ENCODE assay signal across 8 cellular contexts in the genomic region with DNA sequence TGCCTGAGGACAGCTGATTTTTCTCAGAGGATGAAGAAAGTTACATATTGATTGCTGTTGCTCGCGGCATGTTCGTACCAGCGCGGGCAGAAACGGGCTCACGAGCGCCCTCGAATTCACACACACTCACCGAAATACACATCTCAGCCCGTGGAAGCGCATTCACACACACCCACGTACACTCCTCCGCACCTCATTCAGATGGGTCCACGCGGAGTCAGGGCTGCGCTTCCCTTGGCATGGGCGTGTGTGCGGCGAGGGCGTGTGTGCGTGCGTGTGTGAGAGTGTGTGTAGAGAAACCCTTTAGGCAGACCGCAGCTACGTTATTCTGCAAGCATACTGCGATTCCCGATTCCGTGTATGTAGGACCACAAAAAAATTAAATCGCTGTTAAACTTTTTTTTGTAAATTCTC. TPM values are rescaled to one million over a fixed set of nuclear protein-coding genes. Genes with fewer than 3 reads are reported as not detected.
A peak's percentile ranks its signal among the peaks of the same experiment; 100 is the strongest.
DNase-seq lines count a peak whose midpoint lies in the region; ATAC-seq and TF ChIP-seq lines count a peak whose summit lies in the region.

No MANE protein-coding gene starts in this region.

- no peak overlapping the region for H2AFZ ChIP-seq in OCI-LY7 (ENCODE audit: low read length)

- H3K9me3 Mint-ChIP-seq in endodermal cell: peaks cover 3% of the 10 kb centered on the region
- peaks cover 2% of the 10 kb centered on the region for H3K9me3 Mint-ChIP-seq in nephron

- H3K27ac ChIP-seq in endodermal cell (ENCODE audit: low read depth, low read length) (no peak overlapping the region), OCI-LY7 (ENCODE audit: low read depth, low read length, poor library complexity, severe bottlenecking) (no peak overlapping the region)

- H3K9me3 ChIP-seq in endodermal cell (ENCODE audit: control insufficient read depth, low read length): no peaks in the 10 kb centered on the region
- H3K9me3 ChIP-seq in OCI-LY7 (ENCODE audit: low read length): no peaks in the 10 kb centered on the region

- 0 to 1% methylated on average over 6 to 28 of the region's 29 CpGs for WGBS in endodermal cell (ENCODE audit: insufficient coverage in 1 of 2, insufficient read length in 1 of 2), 2 experiments

- H3K4me3 Mint-ChIP-seq in endodermal cell (peak overlapping the region; percentile 74), nephron (peak overlapping the region; percentile 91 to 96 (median 92))

- no peak overlapping the region for H3K27ac Mint-ChIP-seq in endodermal cell
- H3K27ac Mint-ChIP-seq in nephron: peak overlapping the region; percentile 26 to 75 (median 68)

- H3K4me2 ChIP-seq in OCI-LY7 (ENCODE audit: low read length): no peak overlapping the region

- H3K27me3 ChIP-seq in endodermal cell (ENCODE audit: control insufficient read depth, insufficient read depth, low read length, poor library complexity, severe bottlenecking): peaks cover 67% of the 10 kb centered on the region

- peak; percentile 9 for DNase-seq in AG20443 (ENCODE audit: low spot score)
- peak; percentile 83 for DNase-seq in NCI-H748 (lab: John Stamatoyannopoulos, UW; ENCODE audit: unreplicated experiment)
- DNase-seq in endodermal cell: no peak
- no peak for DNase-seq in NCI-H187 treated with DMSO at 0.1 percent for 48 hours (lab: John Stamatoyannopoulos, UW)
- no peak for DNase-seq in OCI-LY7 (ENCODE audit: low spot score)
- DNase-seq in KG1 (lab: John Stamatoyannopoulos, UW): no peak

- intact Hi-C loops in OCI-LY7 (cut with micrococcal nuclease; ENCODE audit: unreplicated experiment): loop anchor here (5.0 to 10.0 kb wide), 3 partner anchors 1335 to 1688 kb away; no protein-coding TSS in a partner anchor

- H3K79me2 ChIP-seq in OCI-LY7 (ENCODE audit: insufficient read depth, low read depth, low read length): no peaks in the 10 kb centered on the region

- POLR2A ChIA-PET in OCI-LY7 (lab: Charles Lee): no interaction called here

- H3K27me3 Mint-ChIP-seq in endodermal cell (ENCODE audit: insufficient read depth) (peaks cover 68% of the 10 kb centered on the region), nephron (ENCODE audit: low read depth) (peaks cover 57% of the 10 kb centered on the region)

- no peaks in the 10 kb centered on the region for H3K36me3 ChIP-seq in endodermal cell (ENCODE audit: control insufficient read depth, insufficient read depth, low read length)
- H3K36me3 ChIP-seq in OCI-LY7 (ENCODE audit: insufficient read depth, low read length): no peaks in the 10 kb centered on the region

- ATAC-seq in HG02610 (IDR thresholded peaks at IDR 0.05; ENCODE audit: unreplicated experiment): no peak

- TF ChIP-seq CTCF in endodermal cell (conservative IDR thresholded peaks at IDR 0.05): peak; percentile 17
- TF ChIP-seq CTCF in nephron (IDR thresholded peaks at IDR 0.05; ENCODE audit: unreplicated experiment in 3 of 3): no peak
- no peak for TF ChIP-seq CTCF in OCI-LY7 (conservative IDR thresholded peaks at IDR 0.05; ENCODE audit: low read length)

- H3K4me1 Mint-ChIP-seq in endodermal cell (peaks cover 27% of the 10 kb centered on the region), nephron (peaks cover 16% of the 10 kb centered on the region)

- CTCF ChIA-PET in OCI-LY7 (lab: Charles Lee; ENCODE audit: unreplicated experiment): no interaction called here

- no peaks in the 10 kb centered on the region for H3K9me2 ChIP-seq in OCI-LY7 (ENCODE audit: insufficient read depth, low read length)

- peaks cover 5% of the 10 kb centered on the region for H3K4me1 ChIP-seq in endodermal cell (ENCODE audit: control insufficient read depth, insufficient read depth, low read length)
- H3K4me1 ChIP-seq in OCI-LY7 (ENCODE audit: insufficient read depth, low read length, poor library complexity, severe bottlenecking): no peaks in the 10 kb centered on the region

- H3K36me3 Mint-ChIP-seq in endodermal cell (ENCODE audit: low read depth) (no peaks in the 10 kb centered on the region), nephron (ENCODE audit: low read depth) (peaks cover 26% of the 10 kb centered on the region)

- no peak overlapping the region for H3K9ac ChIP-seq in endodermal cell (ENCODE audit: extremely low read depth, low read length, poor library complexity, severe bottlenecking)

- no peaks in the 10 kb centered on the region for H4K20me1 ChIP-seq in OCI-LY7 (ENCODE audit: insufficient read depth, low read length)

- no TSS peak for BruUV-seq in OCI-LY7 (replicated peaks; lab: Mats Ljungman, UMichigan)

- H3K4me3 ChIP-seq in endodermal cell (ENCODE audit: low read length) (peak overlapping the region; percentile 87), OCI-LY7 (ENCODE audit: low read depth, low read length, poor library complexity, severe bottlenecking) (no peak overlapping the region)

RNA-seq across cellular contexts. Expression of gene PCDH17, which starts 2.1 kb away (rescaled TPM):
- total RNA-seq in endodermal cell (1 to 10 TPM; 3.7 to 6.3 TPM), OCI-LY7 (2022) (not detected in 2 replicates)
- 6.0 TPM for polyA plus RNA-seq in endodermal cell (2013, experiment 1 of 2)
- 5.8 TPM for polyA plus RNA-seq in endodermal cell (2013, experiment 2 of 2)
- total RNA-seq in OCI-LY7 (2014; rRNA removed; shearing (Covaris generic)): not detected in 2 replicates

Comparison
In these comparisons a context has a peak if more than half of its experiments do, and no peak if none do; other contexts are left out.
1. DNase-seq: peak in AG20443 (single experiment) and NCI-H748 (single experiment); none in endodermal cell (single experiment), NCI-H187 treated with DMSO at 0.1 percent for 48 hours (single experiment), OCI-LY7 (single experiment) and KG1 (single experiment).
2. RNA of gene PCDH17, which starts 2.1 kb away (total RNA-seq): 3.7 to 6.3 TPM in endodermal cell; not detected in OCI-LY7; every median in the first group is over 4 times any median in the second.